In the genomic region with DNA sequence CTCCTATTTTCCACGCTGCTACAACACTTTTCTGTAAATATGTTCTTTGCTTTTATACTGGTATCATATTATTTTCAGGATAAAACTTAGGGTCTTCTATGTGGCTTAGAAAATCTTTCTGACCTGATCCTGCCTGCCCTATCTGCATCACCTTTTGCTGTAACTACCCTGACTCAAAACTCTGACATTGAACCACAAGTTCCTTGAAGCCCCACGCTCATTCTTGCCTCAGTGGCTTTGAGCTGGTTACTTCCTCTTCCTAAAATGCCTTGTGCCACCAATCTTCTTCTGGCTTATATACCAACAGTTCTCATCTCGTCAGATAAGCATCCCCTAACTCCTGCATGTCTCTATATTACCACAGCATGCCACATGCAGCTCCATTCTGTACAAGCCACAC, we compare ENCODE assay signal across 33 cellular contexts.
"Had no signal": no experiment of that assay in that cellular context is flagged by ENCODE, and none has a peak within 500 bp of the region (broad histone marks: within the 10 kb centered on the region; RNA-seq: fewer than 3 reads in every experiment).

No MANE protein-coding gene starts in this region.

- FAIRE-seq: endometrium, endothelial cell of umbilical vein, frontal cortex, TTC549 had no signal

- H3K4me1 ChIP-seq: adrenal gland, breast epithelium, colonic mucosa had no signal

- H3K4me3 ChIP-seq: adrenal gland, breast epithelium, cardiac muscle cell, colonic mucosa had no signal

- H3K27ac ChIP-seq: adrenal gland, breast epithelium, cardiac muscle cell, colonic mucosa, epithelial cell of prostate, VCaP had no signal

- H3K36me3 ChIP-seq: adrenal gland, breast epithelium, cardiac muscle cell, colonic mucosa had no signal

- ATAC-seq: activated naive CD8-positive, alpha-beta T cell treated with anti-CD3 and anti-CD28 coated beads, Interleukin-2, amount 50 U/mL, for 24 hours; activated T-cell treated with anti-CD3 and anti-CD28 coated beads, Interleukin-2, amount 50 U/mL, for 72 hours; WTC11 had no signal

- H3K9me3 ChIP-seq: adrenal gland, breast epithelium, colonic mucosa had no signal

- DNase-seq: activated CD4-positive, alpha-beta memory T cell treated with anti-CD3 and anti-CD28 coated beads, Interleukin-2, amount 10 ng/mL, durations not matched to agents 7 days and 5 days; activated CD4-positive, alpha-beta T cell treated with anti-CD3 and anti-CD28 coated beads for 1 hour; activated CD4-positive, alpha-beta T cell treated with anti-CD3 and anti-CD28 coated beads for 4 hours; activated CD4-positive, alpha-beta T cell treated with anti-CD3 and anti-CD28 coated beads, Interleukin-2, amount 10 ng/mL, durations not matched to agents 7 days and 5 days; activated CD4-positive, alpha-beta T cell treated with anti-CD3 and anti-CD28 coated beads, Interleukin-2, amount 50 U/mL, for 4 hours; activated CD8-positive, alpha-beta memory T cell treated with anti-CD3 and anti-CD28 coated beads, Interleukin-2, amount 50 U/mL, for 48 hours; activated gamma-delta T cell treated with Interleukin-2 at 50 U/mL for 16 hours; activated naive CD4-positive, alpha-beta T cell treated with anti-CD3 and anti-CD28 coated beads for 36 hours; activated naive CD8-positive, alpha-beta T cell treated with anti-CD3 and anti-CD28 coated beads for 36 hours; activated naive CD8-positive, alpha-beta T cell treated with anti-CD3 and anti-CD28 coated beads, Interleukin-2, amount 50 U/mL, for 24 hours; activated T-cell treated with anti-CD3 and anti-CD28 coated beads for 4 hours; activated T-cell treated with anti-CD3 and anti-CD28 coated beads, Interleukin-2, amount 50 U/mL, for 24 hours; activated T-cell treated with anti-CD3 and anti-CD28 coated beads, Interleukin-2, amount 50 U/mL, for 72 hours; adrenal gland; amygdala; aorta; central memory CD4-positive, alpha-beta T cell; cerebellar nuclear complex; colonic mucosa; effector CD8-positive, alpha-beta T cell; foreskin fibroblast; head of caudate nucleus; hippocampal formation; T-helper 2 cell had no signal

- H3K27me3 ChIP-seq: adrenal gland, breast epithelium, cardiac muscle cell, colonic mucosa had no signal
